8 cellular contexts compared by ENCODE assay signal in genomic region chr2:169933124-169933711, GRCh38.
A peak's percentile ranks its signal among the peaks of the same experiment; 100 is the strongest.
DNase-seq lines count a peak whose midpoint lies in the region; ATAC-seq and TF ChIP-seq lines count a peak whose summit lies in the region.

No MANE protein-coding gene starts in this region.

- no peaks in the 10 kb centered on the region for H3K27me3 Mint-ChIP-seq in chondrocyte (ENCODE audit: low read depth)

- H3K9me3 Mint-ChIP-seq in chondrocyte (ENCODE audit: low read depth) = no peaks in the 10 kb centered on the region

- peak; percentile 86 for TF ChIP-seq CTCF in chondrocyte (IDR thresholded peaks at IDR 0.05)

- no peak overlapping the region for H3K4me3 Mint-ChIP-seq in chondrocyte (ENCODE audit: unreplicated experiment)

- no peaks in the 10 kb centered on the region for H3K4me1 Mint-ChIP-seq in chondrocyte (ENCODE audit: low read depth)

- H3K27ac Mint-ChIP-seq in chondrocyte (ENCODE audit: unreplicated experiment) = no peak overlapping the region

- peak; percentile 60 for ATAC-seq in HG02884 (IDR thresholded peaks at IDR 0.05; ENCODE audit: unreplicated experiment)
- ATAC-seq in HG03135 (IDR thresholded peaks at IDR 0.05; ENCODE audit: unreplicated experiment) = no peak

- H3K36me3 Mint-ChIP-seq in chondrocyte (ENCODE audit: low read depth) = peaks cover 4% of the 10 kb centered on the region

- DNase-seq in NOMO-1 treated with DMSO at 0.1 percent for 48 hours (lab: John Stamatoyannopoulos, UW; ENCODE audit: unreplicated experiment) (peak; percentile 31), NOMO-1 treated with dmso at 0.1 percent for 144 hours (lab: John Stamatoyannopoulos, UW; ENCODE audit: unreplicated experiment) (no peak), NCI-H446 treated with DMSO at 0.1 percent for 48 hours (lab: John Stamatoyannopoulos, UW) (peak; percentile 67), chondrocyte (ENCODE audit: low spot score) (no peak), medulla oblongata (ENCODE audit: extremely low spot score) (peak; percentile 54), islet precursor cell (no peak)

Comparison
In these comparisons a context has a peak if more than half of its experiments do, and no peak if none do; other contexts are left out.
1. DNase-seq: peak in NOMO-1 treated with DMSO at 0.1 percent for 48 hours (single experiment), NCI-H446 treated with DMSO at 0.1 percent for 48 hours (single experiment) and medulla oblongata (single experiment); none in NOMO-1 treated with dmso at 0.1 percent for 144 hours (single experiment), chondrocyte (single experiment) and islet precursor cell (single experiment).